1 cellular context compared by ENCODE assay signal in genomic region chr1:1306070-1306660, GRCh38.
TF ChIP-seq lines count a peak whose summit lies in the region.

No MANE protein-coding gene starts in this region.

TF ChIP-seq in H1, 55 proteins besides CTCF, POLR2A, EP300 and RAD21:
- TF ChIP-seq YY1 (IDR thresholded peaks at IDR 0.05; ENCODE audit: low read depth, low read length): no peak
- no peak for TF ChIP-seq HDAC6 (IDR thresholded peaks at IDR 0.05; ENCODE audit: low read depth, low read length)
- TF ChIP-seq BCL11A (IDR thresholded peaks at IDR 0.05; ENCODE audit: low read depth in 2 of 2, low read length in 2 of 2): no peak
- TF ChIP-seq ASH2L (IDR thresholded peaks at IDR 0.05; ENCODE audit: low read length): no peak
- no peak for TF ChIP-seq NRF1 (IDR thresholded peaks at IDR 0.05; ENCODE audit: low read depth, low read length)
- TF ChIP-seq, protein P1, sequence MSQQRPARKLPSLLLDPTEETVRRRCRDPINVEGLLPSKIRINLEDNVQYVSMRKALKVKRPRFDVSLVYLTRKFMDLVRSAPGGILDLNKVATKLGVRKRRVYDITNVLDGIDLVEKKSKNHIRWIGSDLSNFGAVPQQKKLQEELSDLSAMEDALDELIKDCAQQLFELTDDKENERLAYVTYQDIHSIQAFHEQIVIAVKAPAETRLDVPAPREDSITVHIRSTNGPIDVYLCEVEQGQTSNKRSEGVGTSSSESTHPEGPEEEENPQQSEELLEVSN (IDR thresholded peaks at IDR 0.05): no peak
- TF ChIP-seq SIN3A (conservative IDR thresholded peaks at IDR 0.05 in 1 of 2, IDR thresholded peaks at IDR 0.05 in 1 of 2; ENCODE audit: low read depth in 1 of 2, low read length in 2 of 2): no peak
- TF ChIP-seq JUN (IDR thresholded peaks at IDR 0.05; ENCODE audit: low read depth, low read length): no peak
- no peak for TF ChIP-seq RNF2 (IDR thresholded peaks at IDR 0.05; ENCODE audit: borderline replicate concordance, low read depth, low read length, missing control alignments, poor library complexity, severe bottlenecking)
- TF ChIP-seq SUZ12 (IDR thresholded peaks at IDR 0.05; ENCODE audit: low read length): no peak
- no peak for TF ChIP-seq CHD2 (IDR thresholded peaks at IDR 0.05; ENCODE audit: low read length)
- TF ChIP-seq SP4 (IDR thresholded peaks at IDR 0.05; ENCODE audit: low read length): no peak
- no peak for TF ChIP-seq EGR1 (IDR thresholded peaks at IDR 0.05; ENCODE audit: borderline replicate concordance, low read depth, low read length)
- no peak for TF ChIP-seq TCF12 (IDR thresholded peaks at IDR 0.05; ENCODE audit: low read depth, low read length)
- TF ChIP-seq SIX5 (IDR thresholded peaks at IDR 0.05; ENCODE audit: low read depth, low read length): no peak
- TF ChIP-seq BACH1 (IDR thresholded peaks at IDR 0.05; ENCODE audit: low read length): no peak
- TF ChIP-seq CEBPB (IDR thresholded peaks at IDR 0.05; ENCODE audit: low read depth, low read length): no peak
- no peak for TF ChIP-seq KDM4A (IDR thresholded peaks at IDR 0.05; ENCODE audit: low read depth, low read length, severe bottlenecking)
